In the genomic region with DNA sequence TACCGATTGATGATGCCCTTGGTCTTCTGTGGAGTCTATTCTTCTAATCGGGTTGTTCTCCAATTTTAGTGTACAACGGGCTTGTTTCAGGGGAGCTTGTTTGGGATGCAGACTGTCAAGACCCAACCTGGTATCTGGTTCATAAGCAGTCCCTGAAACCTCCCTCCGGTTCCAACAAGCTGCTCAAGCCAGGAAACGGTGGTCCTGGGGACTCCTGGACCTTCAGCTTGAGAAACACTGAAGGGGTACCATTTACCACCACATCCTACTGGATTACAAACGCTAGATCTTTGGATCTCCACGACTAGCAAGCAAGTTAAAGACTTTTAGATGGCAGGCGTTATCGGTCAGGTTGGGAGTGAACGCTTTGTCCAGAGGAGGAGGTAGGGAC, we compare ENCODE assay signal across 8 cellular contexts. TPM values are rescaled to one million over a fixed set of nuclear protein-coding genes. Genes with fewer than 3 reads are reported as not detected.
DNase-seq lines count a peak whose midpoint lies in the region; ATAC-seq and TF ChIP-seq lines count a peak whose summit lies in the region.

No MANE protein-coding gene starts in this region.

- DNase-seq in stimulated activated naive CD8-positive, alpha-beta T cell treated with anti-CD3 and anti-CD28 coated beads, Interleukin-15, Interleukin-2, amounts not matched to agents 100 U/mL and 50 U/mL, for 24 hours = no peak
- no peak for DNase-seq in naive thymus-derived CD4-positive, alpha-beta T cell
- DNase-seq in NCI-H2107 (lab: John Stamatoyannopoulos, UW) (no peak), COLO829 (ENCODE audit: low spot score) (no peak), GM03348 (ENCODE audit: low spot score) (no peak)

- ATAC-seq in stimulated activated naive CD8-positive, alpha-beta T cell treated with anti-CD3 and anti-CD28 coated beads, Interleukin-15, Interleukin-2, amounts not matched to agents 100 U/mL and 50 U/mL, for 24 hours = no peak
- no peak for ATAC-seq in naive thymus-derived CD4-positive, alpha-beta T cell
- no peak for ATAC-seq in GM21381 (IDR thresholded peaks at IDR 0.05; ENCODE audit: unreplicated experiment)

- peak overlapping the region; percentile 94 for H3K4me3 ChIP-seq in naive thymus-derived CD4-positive, alpha-beta T cell (ENCODE audit: low read length)

- H3K36me3 Mint-ChIP-seq in stimulated activated naive CD8-positive, alpha-beta T cell treated with anti-CD3 and anti-CD28 coated beads, Interleukin-15, Interleukin-2, amounts not matched to agents 100 ng/mL and 50 ng/mL, for 24 hours (ENCODE audit: low read depth) = peaks cover 36% of the 10 kb centered on the region
- H3K36me3 Mint-ChIP-seq in brain = no peaks in the 10 kb centered on the region
- H3K36me3 Mint-ChIP-seq in naive thymus-derived CD4-positive, alpha-beta T cell = peaks cover 0 to 53% (median 7%) of the 10 kb centered on the region in 5 donors

- CTCF ChIA-PET in naive thymus-derived CD4-positive, alpha-beta T cell (lab: Charles Lee) = interaction anchor here (0.6 to 3.8 kb wide), 37 partner anchors 8 to 301 kb away, joined by 3 to 51 read pairs (median 6); no protein-coding TSS in a partner anchor

- no peaks in the 10 kb centered on the region for H3K9me3 Mint-ChIP-seq in stimulated activated naive CD8-positive, alpha-beta T cell treated with anti-CD3 and anti-CD28 coated beads, Interleukin-15, Interleukin-2, amounts not matched to agents 100 ng/mL and 50 ng/mL, for 24 hours
- peaks cover 0 to 6% (median 0%) of the 10 kb centered on the region in 5 experiments for H3K9me3 Mint-ChIP-seq in brain
- H3K9me3 Mint-ChIP-seq in naive thymus-derived CD4-positive, alpha-beta T cell = peaks cover 0 to 2% (median 0%) of the 10 kb centered on the region in 11 donors

- peak overlapping the region; percentile 94 for H3K27ac ChIP-seq in naive thymus-derived CD4-positive, alpha-beta T cell (ENCODE audit: low read depth, low read length)

- no peaks in the 10 kb centered on the region for H3K27me3 Mint-ChIP-seq in stimulated activated naive CD8-positive, alpha-beta T cell treated with anti-CD3 and anti-CD28 coated beads, Interleukin-15, Interleukin-2, amounts not matched to agents 100 ng/mL and 50 ng/mL, for 24 hours
- H3K27me3 Mint-ChIP-seq in brain = peaks cover 19% of the 10 kb centered on the region
- no peaks in the 10 kb centered on the region for H3K27me3 Mint-ChIP-seq in naive thymus-derived CD4-positive, alpha-beta T cell

- no peaks in the 10 kb centered on the region for H3K9me3 ChIP-seq in naive thymus-derived CD4-positive, alpha-beta T cell (ENCODE audit: control insufficient read depth in 2 of 3, low read length in 3 of 3)

- H3K4me3 Mint-ChIP-seq in stimulated activated naive CD8-positive, alpha-beta T cell treated with anti-CD3 and anti-CD28 coated beads, Interleukin-15, Interleukin-2, amounts not matched to agents 100 ng/mL and 50 ng/mL, for 24 hours = peak overlapping the region; percentile 99
- peak overlapping the region; percentile 70 to 92 (median 90) for H3K4me3 Mint-ChIP-seq in brain
- H3K4me3 Mint-ChIP-seq in naive thymus-derived CD4-positive, alpha-beta T cell = peak overlapping the region; percentile 87 to 100 (median 96)

- POLR2A ChIA-PET in naive thymus-derived CD4-positive, alpha-beta T cell (lab: Charles Lee) = interaction anchor here (0.6 to 3.7 kb wide), 36 partner anchors 10 to 603 kb away, joined by 3 to 75 read pairs (median 5); a partner anchor contains a TSS

- TF ChIP-seq CTCF in brain (conservative IDR thresholded peaks at IDR 0.05) = no peak

- peaks cover 25 to 28% of the 10 kb centered on the region in 2 donors for H3K4me1 ChIP-seq in naive thymus-derived CD4-positive, alpha-beta T cell (ENCODE audit: control insufficient read depth in 2 of 2, insufficient read depth in 2 of 2, low read length in 2 of 2)

- peaks cover 0 to 6% (median 0%) of the 10 kb centered on the region in 3 experiments for H3K36me3 ChIP-seq in naive thymus-derived CD4-positive, alpha-beta T cell (ENCODE audit: control insufficient read depth in 2 of 3, insufficient read depth in 3 of 3, low read length in 3 of 3)

- intact Hi-C loops in naive thymus-derived CD4-positive, alpha-beta T cell (cut with micrococcal nuclease) = loop anchor here (1.0 to 5.0 kb wide), 4 partner anchors 8 to 117 kb away; no protein-coding TSS in a partner anchor

- H3K27ac Mint-ChIP-seq in stimulated activated naive CD8-positive, alpha-beta T cell treated with anti-CD3 and anti-CD28 coated beads, Interleukin-15, Interleukin-2, amounts not matched to agents 100 ng/mL and 50 ng/mL, for 24 hours = peak overlapping the region; percentile 86
- peak overlapping the region in 4 of 5 experiments; percentile 60 to 95 (median 65) for H3K27ac Mint-ChIP-seq in brain
- H3K27ac Mint-ChIP-seq in naive thymus-derived CD4-positive, alpha-beta T cell = peak overlapping the region; percentile 79 to 98 (median 96)

- no peaks in the 10 kb centered on the region for H3K27me3 ChIP-seq in naive thymus-derived CD4-positive, alpha-beta T cell (ENCODE audit: control insufficient read depth in 2 of 2, insufficient read depth in 2 of 2, low read length in 2 of 2)

- H3K4me1 Mint-ChIP-seq in stimulated activated naive CD8-positive, alpha-beta T cell treated with anti-CD3 and anti-CD28 coated beads, Interleukin-15, Interleukin-2, amounts not matched to agents 100 ng/mL and 50 ng/mL, for 24 hours (ENCODE audit: low read depth) = peaks cover 61% of the 10 kb centered on the region
- peaks cover 77% of the 10 kb centered on the region for H3K4me1 Mint-ChIP-seq in brain
- H3K4me1 Mint-ChIP-seq in naive thymus-derived CD4-positive, alpha-beta T cell = peaks cover 28 to 64% (median 56%) of the 10 kb centered on the region in 7 donors

RNA-seq across cellular contexts. Expression of a gene that starts 2.0 kb away (rescaled TPM):
- 8.0 TPM for polyA plus RNA-seq in brain (ENCODE audit: insufficient read depth, low read depth, low replicate concordance)
- total RNA-seq in naive thymus-derived CD4-positive, alpha-beta T cell = 100 to 1,000 TPM in 3 of 5 experiments, 10 to 100 TPM in 2; 38.3 to 154 (median 126) TPM
- polyA plus RNA-seq in naive thymus-derived CD4-positive, alpha-beta T cell = 10 to 100 TPM; 32.7 to 39.6 TPM

RNA-seq across cellular contexts. Expression of a gene that starts 49.5 kb away (rescaled TPM):
- 36.3 TPM for polyA plus RNA-seq in brain (ENCODE audit: insufficient read depth, low read depth, low replicate concordance)
- 10 to 100 TPM; 24.4 to 57.9 (median 46.9) TPM for total RNA-seq in naive thymus-derived CD4-positive, alpha-beta T cell
- polyA plus RNA-seq in naive thymus-derived CD4-positive, alpha-beta T cell = 10 to 100 TPM; 58.3 to 62.4 TPM
